1 cellular context compared by ENCODE assay signal in genomic region chr11:7900686-7901085, GRCh38.
TF ChIP-seq lines count a peak whose summit lies in the region.

No MANE protein-coding gene starts in this region.

TF ChIP-seq in SK-N-SH treated with all-trans-retinoic acid at 6 μM for 48 hours, 23 proteins besides CTCF, POLR2A, EP300 and RAD21:
- TF ChIP-seq PATZ1 (CRISPR knock-in tag; IDR thresholded peaks at IDR 0.05; ENCODE audit: borderline replicate concordance) = no peak
- TF ChIP-seq BACH2 (CRISPR knock-in tag; IDR thresholded peaks at IDR 0.05; ENCODE audit: borderline replicate concordance) = no peak
- no peak for TF ChIP-seq TOX (CRISPR knock-in tag; IDR thresholded peaks at IDR 0.05; ENCODE audit: borderline replicate concordance)
- TF ChIP-seq RARB (CRISPR knock-in tag; IDR thresholded peaks at IDR 0.05) = no peak
- no peak for TF ChIP-seq ZNF70 (CRISPR knock-in tag; IDR thresholded peaks at IDR 0.05)
- no peak for TF ChIP-seq OSR1 (CRISPR knock-in tag; IDR thresholded peaks at IDR 0.05)
- TF ChIP-seq, protein P1, sequence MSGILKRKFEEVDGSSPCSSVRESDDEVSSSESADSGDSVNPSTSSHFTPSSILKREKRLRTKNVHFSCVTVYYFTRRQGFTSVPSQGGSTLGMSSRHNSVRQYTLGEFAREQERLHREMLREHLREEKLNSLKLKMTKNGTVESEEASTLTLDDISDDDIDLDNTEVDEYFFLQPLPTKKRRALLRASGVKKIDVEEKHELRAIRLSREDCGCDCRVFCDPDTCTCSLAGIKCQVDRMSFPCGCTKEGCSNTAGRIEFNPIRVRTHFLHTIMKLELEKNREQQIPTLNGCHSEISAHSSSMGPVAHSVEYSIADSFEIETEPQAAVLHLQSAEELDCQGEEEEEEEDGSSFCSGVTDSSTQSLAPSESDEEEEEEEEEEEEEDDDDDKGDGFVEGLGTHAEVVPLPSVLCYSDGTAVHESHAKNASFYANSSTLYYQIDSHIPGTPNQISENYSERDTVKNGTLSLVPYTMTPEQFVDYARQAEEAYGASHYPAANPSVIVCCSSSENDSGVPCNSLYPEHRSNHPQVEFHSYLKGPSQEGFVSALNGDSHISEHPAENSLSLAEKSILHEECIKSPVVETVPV (CRISPR knock-in tag; IDR thresholded peaks at IDR 0.05) = no peak
- no peak for TF ChIP-seq CSDC2 (CRISPR knock-in tag; IDR thresholded peaks at IDR 0.05)
- no peak for TF ChIP-seq ARNTL (CRISPR knock-in tag; IDR thresholded peaks at IDR 0.05; ENCODE audit: borderline replicate concordance, low read depth)
- no peak for TF ChIP-seq CREB5 (CRISPR knock-in tag; IDR thresholded peaks at IDR 0.05; ENCODE audit: low read depth)
- no peak for TF ChIP-seq ISL1 (CRISPR knock-in tag; IDR thresholded peaks at IDR 0.05)
- no peak for TF ChIP-seq PPARA (CRISPR knock-in tag; IDR thresholded peaks at IDR 0.05; ENCODE audit: borderline replicate concordance)
- TF ChIP-seq TCF4 (CRISPR knock-in tag; IDR thresholded peaks at IDR 0.05; ENCODE audit: borderline replicate concordance) = no peak
- TF ChIP-seq, protein P2, sequence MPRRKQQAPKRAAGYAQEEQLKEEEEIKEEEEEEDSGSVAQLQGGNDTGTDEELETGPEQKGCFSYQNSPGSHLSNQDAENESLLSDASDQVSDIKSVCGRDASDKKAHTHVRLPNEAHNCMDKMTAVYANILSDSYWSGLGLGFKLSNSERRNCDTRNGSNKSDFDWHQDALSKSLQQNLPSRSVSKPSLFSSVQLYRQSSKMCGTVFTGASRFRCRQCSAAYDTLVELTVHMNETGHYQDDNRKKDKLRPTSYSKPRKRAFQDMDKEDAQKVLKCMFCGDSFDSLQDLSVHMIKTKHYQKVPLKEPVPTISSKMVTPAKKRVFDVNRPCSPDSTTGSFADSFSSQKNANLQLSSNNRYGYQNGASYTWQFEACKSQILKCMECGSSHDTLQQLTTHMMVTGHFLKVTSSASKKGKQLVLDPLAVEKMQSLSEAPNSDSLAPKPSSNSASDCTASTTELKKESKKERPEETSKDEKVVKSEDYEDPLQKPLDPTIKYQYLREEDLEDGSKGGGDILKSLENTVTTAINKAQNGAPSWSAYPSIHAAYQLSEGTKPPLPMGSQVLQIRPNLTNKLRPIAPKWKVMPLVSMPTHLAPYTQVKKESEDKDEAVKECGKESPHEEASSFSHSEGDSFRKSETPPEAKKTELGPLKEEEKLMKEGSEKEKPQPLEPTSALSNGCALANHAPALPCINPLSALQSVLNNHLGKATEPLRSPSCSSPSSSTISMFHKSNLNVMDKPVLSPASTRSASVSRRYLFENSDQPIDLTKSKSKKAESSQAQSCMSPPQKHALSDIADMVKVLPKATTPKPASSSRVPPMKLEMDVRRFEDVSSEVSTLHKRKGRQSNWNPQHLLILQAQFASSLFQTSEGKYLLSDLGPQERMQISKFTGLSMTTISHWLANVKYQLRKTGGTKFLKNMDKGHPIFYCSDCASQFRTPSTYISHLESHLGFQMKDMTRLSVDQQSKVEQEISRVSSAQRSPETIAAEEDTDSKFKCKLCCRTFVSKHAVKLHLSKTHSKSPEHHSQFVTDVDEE (CRISPR knock-in tag; IDR thresholded peaks at IDR 0.05) = no peak
- TF ChIP-seq ZC3H10 (CRISPR knock-in tag; IDR thresholded peaks at IDR 0.05) = no peak
